33 cellular contexts compared by ENCODE assay signal in the genomic region with DNA sequence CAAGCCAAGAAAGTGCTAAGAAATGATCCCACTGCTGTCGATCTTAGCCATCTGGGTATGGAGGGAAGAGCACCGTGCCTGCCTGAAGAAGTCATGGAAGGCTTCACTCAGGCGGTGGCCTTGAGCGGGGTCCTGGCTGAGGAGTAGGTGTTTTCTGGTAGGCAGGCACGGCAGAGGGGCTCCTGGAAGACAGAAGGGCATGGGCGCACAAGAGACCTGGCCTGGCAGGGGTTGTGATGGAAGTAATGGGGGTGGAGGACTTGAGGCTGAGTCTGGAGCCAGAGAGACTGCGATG.
"Had no signal": no experiment of that assay in that cellular context is flagged by ENCODE, and none has a peak within 500 bp of the region (broad histone marks: within the 10 kb centered on the region; RNA-seq: fewer than 3 reads in every experiment).

No MANE protein-coding gene starts in this region.

- FAIRE-seq: TTC549 had no signal

- H3K36me3 Mint-ChIP-seq: activated naive CD4-positive, alpha-beta T cell treated with anti-CD3 and anti-CD28 coated beads, Interleukin-2, amount 50 U/mL, for 24 hours; activated naive CD8-positive, alpha-beta T cell treated with anti-CD3 and anti-CD28 coated beads, Interleukin-2, amount 10 ng/mL, durations not matched to agents 7 days and 5 days had no signal

- H3K4me2 ChIP-seq: SK-N-SH had no signal

- H3K4me1 ChIP-seq: ascending aorta, breast epithelium, Peyer's patch had no signal

- H3K27ac Mint-ChIP-seq: activated B cell treated with CpG ODN at 0.5 μM for 24 hours; activated CD8-positive, alpha-beta T cell treated with anti-CD3 and anti-CD28 coated beads for 36 hours; activated naive CD4-positive, alpha-beta T cell treated with anti-CD3 and anti-CD28 coated beads, Interleukin-2, amount 50 U/mL, for 24 hours; activated naive CD8-positive, alpha-beta T cell treated with anti-CD3 and anti-CD28 coated beads, Interleukin-2, amount 10 ng/mL, durations not matched to agents 7 days and 5 days; activated T-cell treated with anti-CD3 and anti-CD28 coated beads, Interleukin-2, amount 50 U/mL, for 24 hours; activated T-helper 2 cell treated with anti-CD3 and anti-CD28 coated beads, Interferon-gamma antibody, Interleukin-2, Interleukin-4, amounts not matched to agents 10 μg/mL and 5 μg/mL and 100 μg/mL, durations not matched to agents 14 hours and 24 hours and 36 hours; T-helper 1 cell treated with Interleukin-12 subunit alpha and Interleukin-12 subunit beta and Interleukin-4 antibody, amounts not matched to agents 30 μg/mL and 1 μg/mL, for 36 hours; T-helper 2 cell treated with Interferon-gamma antibody and Interleukin-4, amounts not matched to agents 5 μg/mL and 100 μg/mL, for 36 hours had no signal

- DNase-seq: activated B cell treated with CpG ODN at 0.5 μM for 24 hours; activated CD4-positive, alpha-beta T cell treated with anti-CD3 and anti-CD28 coated beads for 4 hours; activated CD4-positive, CD25-positive, alpha-beta regulatory T cell treated with anti-CD3 and anti-CD28 coated beads, Interleukin-2, amount 50 U/mL, for 72 hours; activated CD8-positive, alpha-beta T cell treated with anti-CD3 and anti-CD28 coated beads for 36 hours; activated gamma-delta T cell; activated naive CD4-positive, alpha-beta T cell treated with Interleukin-2 at 50 U/mL for 16 hours; activated naive CD8-positive, alpha-beta T cell treated with anti-CD3 and anti-CD28 coated beads, Interleukin-2, amount 10 ng/mL, durations not matched to agents 7 days and 5 days; activated T-cell treated with anti-CD3 and anti-CD28 coated beads, Interleukin-2, amount 50 U/mL, for 24 hours; amygdala; body of pancreas; cerebellar nuclear complex; KG1; NCI-H1092 treated with DMSO at 0.1 percent for 48 hours; NCI-H1417; NCI-H146; NCI-H187; NCI-H2081; NCI-H2171 treated with DMSO at 0.1 percent for 48 hours; NCI-H446; NCI-H82; PC-3; Peyer's patch; RPMI8226; SHP77 treated with DMSO at 0.1 percent for 48 hours had no signal

- H3K9ac ChIP-seq: SK-N-SH had no signal

- H3K27me3 Mint-ChIP-seq: activated B cell treated with CpG ODN at 0.5 μM for 24 hours; activated CD8-positive, alpha-beta T cell treated with anti-CD3 and anti-CD28 coated beads for 36 hours had no signal

- H3K27me3 ChIP-seq: ascending aorta, body of pancreas, breast epithelium, Peyer's patch, SJSA1 had no signal

- H3K9me3 ChIP-seq: ascending aorta, body of pancreas, breast epithelium, Peyer's patch, SJSA1, SK-N-SH had no signal

- H3K4me3 ChIP-seq: ascending aorta, body of pancreas, breast epithelium, Peyer's patch, SJSA1 had no signal

- H3K4me1 Mint-ChIP-seq: activated B cell treated with CpG ODN at 0.5 μM for 24 hours; activated naive CD4-positive, alpha-beta T cell treated with anti-CD3 and anti-CD28 coated beads, Interleukin-2, amount 50 U/mL, for 24 hours had no signal

- H3K27ac ChIP-seq: ascending aorta, body of pancreas, breast epithelium, Peyer's patch, SJSA1 had no signal

- H3K36me3 ChIP-seq: ascending aorta, breast epithelium, Peyer's patch, SJSA1 had no signal

- H3K4me3 Mint-ChIP-seq: activated B cell treated with CpG ODN at 0.5 μM for 24 hours; activated CD8-positive, alpha-beta T cell treated with anti-CD3 and anti-CD28 coated beads for 36 hours; activated naive CD4-positive, alpha-beta T cell treated with anti-CD3 and anti-CD28 coated beads, Interleukin-2, amount 50 U/mL, for 24 hours; activated naive CD8-positive, alpha-beta T cell treated with anti-CD3 and anti-CD28 coated beads, Interleukin-2, amount 10 ng/mL, durations not matched to agents 7 days and 5 days; activated T-cell treated with anti-CD3 and anti-CD28 coated beads, Interleukin-2, amount 50 U/mL, for 24 hours; T-helper 1 cell treated with Interleukin-12 subunit alpha and Interleukin-12 subunit beta and Interleukin-4 antibody, amounts not matched to agents 30 μg/mL and 1 μg/mL, for 36 hours; T-helper 2 cell treated with Interferon-gamma antibody and Interleukin-4, amounts not matched to agents 5 μg/mL and 100 μg/mL, for 36 hours had no signal

- H3K9me3 Mint-ChIP-seq: activated B cell treated with CpG ODN at 0.5 μM for 24 hours; activated CD8-positive, alpha-beta T cell treated with anti-CD3 and anti-CD28 coated beads for 36 hours; activated naive CD4-positive, alpha-beta T cell treated with anti-CD3 and anti-CD28 coated beads, Interleukin-2, amount 50 U/mL, for 24 hours; activated naive CD8-positive, alpha-beta T cell treated with anti-CD3 and anti-CD28 coated beads, Interleukin-2, amount 10 ng/mL, durations not matched to agents 7 days and 5 days; activated T-cell treated with anti-CD3 and anti-CD28 coated beads, Interleukin-2, amount 50 U/mL, for 24 hours; activated T-helper 2 cell treated with anti-CD3 and anti-CD28 coated beads, Interferon-gamma antibody, Interleukin-2, Interleukin-4, amounts not matched to agents 10 μg/mL and 5 μg/mL and 100 μg/mL, durations not matched to agents 14 hours and 24 hours and 36 hours; T-helper 1 cell treated with Interleukin-12 subunit alpha and Interleukin-12 subunit beta and Interleukin-4 antibody, amounts not matched to agents 30 μg/mL and 1 μg/mL, for 36 hours; T-helper 2 cell treated with Interferon-gamma antibody and Interleukin-4, amounts not matched to agents 5 μg/mL and 100 μg/mL, for 36 hours had no signal
